In genomic region chr3:32460817-32461496, GRCh38 we compare ENCODE assay signal across 7 cellular contexts. TPM values are rescaled to one million over a fixed set of nuclear protein-coding genes. Genes with fewer than 3 reads are reported as not detected.
DNase-seq lines count a peak whose midpoint lies in the region; ATAC-seq and TF ChIP-seq lines count a peak whose summit lies in the region.
"Not testable (repeated sequence)": the region's sequence is repeated elsewhere in the genome, so short reads cannot be mapped to it uniquely, and the experiment has no call there.

No MANE protein-coding gene starts in this region.

- H3K18ac ChIP-seq in H9 (ENCODE audit: insufficient read length, low read depth, low read length) = peak overlapping the region; percentile 95

- ATAC-seq in activated CD4-positive, alpha-beta T cell treated with anti-CD3 and anti-CD28 coated beads for 36 hours; memory B cell (ENCODE audit: low read depth): not testable (repeated sequence)

- peak overlapping the region; percentile 62 for H3K4me2 ChIP-seq in H9 (ENCODE audit: insufficient read depth, insufficient read length, low read length)
- H3K4me2 ChIP-seq in OCI-LY7 (ENCODE audit: low read length) = peak overlapping the region; percentile 79

- POLR2A ChIA-PET in OCI-LY7 (lab: Charles Lee) = interaction anchor here (0.9 to 7.7 kb wide), 4 partner anchors 21 to 133 kb away, joined by 3 to 101 read pairs (median 7); no protein-coding TSS in a partner anchor
- POLR2A ChIA-PET in activated CD4-positive, alpha-beta T cell treated with anti-CD3 and anti-CD28 coated beads for 36 hours (lab: Charles Lee) = interaction anchor here (1.0 to 1.5 kb wide), 2 partner anchors 40 to 65 kb away, joined by 3 to 5 read pairs; no protein-coding TSS in a partner anchor

- H3K4me3 Mint-ChIP-seq in H9 (peak overlapping the region; percentile 52 to 72; a peak in 4 of 5 replicates), endothelial cell (ENCODE audit: unreplicated experiment) (peak overlapping the region; percentile 76), memory B cell (peak overlapping the region; percentile 78)
- H3K4me3 Mint-ChIP-seq in activated CD4-positive, alpha-beta T cell treated with anti-CD3 and anti-CD28 coated beads for 36 hours = peak overlapping the region; percentile 56
- H3K4me3 Mint-ChIP-seq in activated naive CD8-positive, alpha-beta T cell treated with anti-CD3 and anti-CD28 coated beads for 36 hours = peak overlapping the region; percentile 77

- not testable (repeated sequence) for H2BK5ac ChIP-seq in H9 (ENCODE audit: insufficient read length, low read length)

- not testable (repeated sequence) for H3K79me1 ChIP-seq in H9 (ENCODE audit: insufficient read depth, low read depth, low read length, poor library complexity, severe bottlenecking)

- H3K27ac ChIP-seq in H9 (ENCODE audit: insufficient read length, low read depth, low read length) = not testable (repeated sequence)
- H3K27ac ChIP-seq in OCI-LY7 (ENCODE audit: low read depth, low read length, poor library complexity, severe bottlenecking) (peak overlapping the region; percentile 71), spleen (peak overlapping the region; percentile 60 to 94 (median 80))

- H4K5ac ChIP-seq in H9 (ENCODE audit: insufficient read length, low read depth, low read length) = not testable (repeated sequence)

- H3K4me1 ChIP-seq in H9 (ENCODE audit: insufficient read depth, low read length) = not testable (repeated sequence)
- H3K4me1 ChIP-seq in OCI-LY7 (ENCODE audit: insufficient read depth, low read length, poor library complexity, severe bottlenecking) (peaks cover 56% of the 10 kb centered on the region), spleen (peaks cover 25 to 77% (median 65%) of the 10 kb centered on the region in 6 donors)

- H3K23ac ChIP-seq in H9 (ENCODE audit: insufficient read length, low read depth, low read length) = not testable (repeated sequence)

- H3K27me3 Mint-ChIP-seq in H9 (ENCODE audit: low read depth); activated CD4-positive, alpha-beta T cell treated with anti-CD3 and anti-CD28 coated beads for 36 hours; activated naive CD8-positive, alpha-beta T cell treated with anti-CD3 and anti-CD28 coated beads for 36 hours; endothelial cell (ENCODE audit: unreplicated experiment); memory B cell: not testable (repeated sequence)

- not testable (repeated sequence) for BruUV-seq in OCI-LY7 (replicated peaks; lab: Mats Ljungman, UMichigan)

- not testable (repeated sequence) for H4K20me1 ChIP-seq in H9 (ENCODE audit: control insufficient read depth, insufficient read depth, insufficient read length); OCI-LY7 (ENCODE audit: insufficient read depth, low read length)

- H3K9me3 ChIP-seq in H9 (ENCODE audit: control insufficient read depth, low read depth, low read length); OCI-LY7 (ENCODE audit: low read length); spleen: not testable (repeated sequence)

- not testable (repeated sequence) for H4K8ac ChIP-seq in H9 (replicated peaks; ENCODE audit: insufficient read length, low read depth, low read length)

- DNase-seq in H9; OCI-LY7 (ENCODE audit: low spot score); activated CD4-positive, alpha-beta T cell treated with anti-CD3 and anti-CD28 coated beads for 36 hours; activated naive CD8-positive, alpha-beta T cell treated with anti-CD3 and anti-CD28 coated beads for 36 hours; endothelial cell (ENCODE audit: low spot score); memory B cell (ENCODE audit: low spot score in 2 of 2); spleen: not testable (repeated sequence)

- peak overlapping the region in 2 of 3 experiments; percentile 95; a peak in 3 of 7 replicates for H3K27ac Mint-ChIP-seq in H9
- H3K27ac Mint-ChIP-seq in activated CD4-positive, alpha-beta T cell treated with anti-CD3 and anti-CD28 coated beads for 36 hours; activated naive CD8-positive, alpha-beta T cell treated with anti-CD3 and anti-CD28 coated beads for 36 hours; memory B cell: not testable (repeated sequence)
- H3K27ac Mint-ChIP-seq in endothelial cell (ENCODE audit: unreplicated experiment) = peak overlapping the region; percentile 95

- not testable (repeated sequence) for H3K79me2 ChIP-seq in H9 (ENCODE audit: insufficient read depth, low read length); OCI-LY7 (ENCODE audit: insufficient read depth, low read depth, low read length)

- peak overlapping the region; percentile 30 for H2BK20ac ChIP-seq in H9 (ENCODE audit: low read depth, low read length, poor library complexity, severe bottlenecking)

- not testable (repeated sequence) for H2BK15ac ChIP-seq in H9 (ENCODE audit: low read depth, low read length)

- not testable (repeated sequence) for H3K36me3 Mint-ChIP-seq in H9 (ENCODE audit: insufficient read depth in 1 of 3, low read depth in 3 of 3); memory B cell
- peaks cover 10% of the 10 kb centered on the region for H3K36me3 Mint-ChIP-seq in activated CD4-positive, alpha-beta T cell treated with anti-CD3 and anti-CD28 coated beads for 36 hours (ENCODE audit: low read depth)
- H3K36me3 Mint-ChIP-seq in activated naive CD8-positive, alpha-beta T cell treated with anti-CD3 and anti-CD28 coated beads for 36 hours = peaks cover 12% of the 10 kb centered on the region
- peaks cover 22% of the 10 kb centered on the region for H3K36me3 Mint-ChIP-seq in endothelial cell (ENCODE audit: low read depth, unreplicated experiment)

- H3K23me2 ChIP-seq in H9 (ENCODE audit: insufficient read length, low read depth, low read length, poor library complexity, severe bottlenecking) = not testable (repeated sequence)

- not testable (repeated sequence) for H2AK5ac ChIP-seq in H9 (ENCODE audit: insufficient read length, low read length)

- H2BK12ac ChIP-seq in H9 (ENCODE audit: insufficient read length, low read depth, low read length) = not testable (repeated sequence)

- no CpG with 5 or more reads among the region's 10 CpGs for WGBS in H9 (ENCODE audit: extremely low coverage, insufficient read length, low lambda C conversion rate)
- 78 to 84% (median 82%) methylated on average over 10 of the region's 10 CpGs for WGBS in spleen, 5 donors

- not testable (repeated sequence) for H3K36me3 ChIP-seq in OCI-LY7 (ENCODE audit: insufficient read depth, low read length)
- H3K36me3 ChIP-seq in spleen = peaks cover 0 to 35% (median 0%) of the 10 kb centered on the region in 6 donors

- H3K4me3 ChIP-seq in OCI-LY7 (ENCODE audit: low read depth, low read length, poor library complexity, severe bottlenecking) (peak overlapping the region; percentile 51), spleen (peak overlapping the region in 1 of 8 donors; percentile 50)

- H2BK120ac ChIP-seq in H9 (ENCODE audit: low read depth, low read length, poor library complexity, severe bottlenecking) = peak overlapping the region; percentile 55

- CTCF ChIA-PET in OCI-LY7 (lab: Charles Lee; ENCODE audit: unreplicated experiment) = interaction anchor here (1.7 kb wide), 1 partner anchor 20 kb away, joined by 4 read pairs; no protein-coding TSS in a partner anchor
- CTCF ChIA-PET in activated CD4-positive, alpha-beta T cell treated with anti-CD3 and anti-CD28 coated beads for 36 hours (lab: Charles Lee) = interaction anchor here (0.7 to 1.8 kb wide), 7 partner anchors 17 to 286 kb away, joined by 3 to 8 read pairs (median 4); no protein-coding TSS in a partner anchor

- H3K14ac ChIP-seq in H9 (ENCODE audit: insufficient read depth, low read length) = not testable (repeated sequence)

- not testable (repeated sequence) for H2AFZ ChIP-seq in H9 (ENCODE audit: low read length)
- peak overlapping the region; percentile 45; the same call in 1 of the 2 replicates for H2AFZ ChIP-seq in OCI-LY7 (ENCODE audit: low read length)

- H3K4me1 Mint-ChIP-seq in H9 = peaks cover 25 to 27% of the 10 kb centered on the region in 2 experiments
- peaks cover 30% of the 10 kb centered on the region for H3K4me1 Mint-ChIP-seq in activated CD4-positive, alpha-beta T cell treated with anti-CD3 and anti-CD28 coated beads for 36 hours
- H3K4me1 Mint-ChIP-seq in activated naive CD8-positive, alpha-beta T cell treated with anti-CD3 and anti-CD28 coated beads for 36 hours = peaks cover 30% of the 10 kb centered on the region
- H3K4me1 Mint-ChIP-seq in endothelial cell (ENCODE audit: unreplicated experiment) = peaks cover 18% of the 10 kb centered on the region
- H3K4me1 Mint-ChIP-seq in memory B cell = peaks cover 36% of the 10 kb centered on the region

- not testable (repeated sequence) for H3K9me3 Mint-ChIP-seq in H9; activated CD4-positive, alpha-beta T cell treated with anti-CD3 and anti-CD28 coated beads for 36 hours (ENCODE audit: low read depth); activated naive CD8-positive, alpha-beta T cell treated with anti-CD3 and anti-CD28 coated beads for 36 hours; endothelial cell (ENCODE audit: unreplicated experiment); memory B cell

- not testable (repeated sequence) for TF ChIP-seq CTCF in H9 (conservative IDR thresholded peaks at IDR 0.05); OCI-LY7 (conservative IDR thresholded peaks at IDR 0.05; ENCODE audit: low read length); endothelial cell (IDR thresholded peaks at IDR 0.05; ENCODE audit: unreplicated experiment); spleen (IDR thresholded peaks at IDR 0.05 in 8 of 11, conservative IDR thresholded peaks at IDR 0.05 in 3 of 11)

- not testable (repeated sequence) for H3K56ac ChIP-seq in H9 (ENCODE audit: insufficient read length, low read depth, low read length)

- H3K4ac ChIP-seq in H9 (ENCODE audit: low read depth, low read length) = not testable (repeated sequence)

- H4K91ac ChIP-seq in H9 (ENCODE audit: insufficient read length, low read depth, low read length) = not testable (repeated sequence)

- not testable (repeated sequence) for H3K9me2 ChIP-seq in OCI-LY7 (ENCODE audit: insufficient read depth, low read length)

- not testable (repeated sequence) for TF ChIP-seq POLR2A in spleen (IDR thresholded peaks at IDR 0.05)

- H3T11ph ChIP-seq in H9 (ENCODE audit: low read length) = not testable (repeated sequence)

- H3K9ac ChIP-seq in H9 (ENCODE audit: extremely low read depth, insufficient read length, low read length) = not testable (repeated sequence)

- intact Hi-C loops in OCI-LY7 (cut with micrococcal nuclease; ENCODE audit: unreplicated experiment) = loop anchor here (2.0 kb wide), 1 partner anchor 22 kb away; no protein-coding TSS in a partner anchor
- intact Hi-C loops in activated CD4-positive, alpha-beta T cell treated with anti-CD3 and anti-CD28 coated beads for 36 hours (cut with DNase I, micrococcal nuclease) = loop anchor here (1.0 to 2.0 kb wide), 5 partner anchors 18 to 68 kb away; no protein-coding TSS in a partner anchor
- intact Hi-C loops in spleen (cut with DNase I; ENCODE audit: low total_unique reads) = not testable (repeated sequence)

- H3K27me3 ChIP-seq in H9 (ENCODE audit: insufficient read depth, low read length); spleen (replicated peaks in 1 of 7): not testable (repeated sequence)

RNA-seq across cellular contexts. Expression of gene CMTM6, which starts 41.7 kb away (rescaled TPM):
- total RNA-seq in H9 (2021) = 42.7 and 43.5 TPM in 2 replicates
- 16.0 and 26.2 TPM in 2 replicates for total RNA-seq in OCI-LY7 (2014; rRNA removed; shearing (Covaris generic))
- 33.5 and 36.0 TPM in 2 replicates for total RNA-seq in OCI-LY7 (2022)
- total RNA-seq in activated CD4-positive, alpha-beta T cell treated with anti-CD3 and anti-CD28 coated beads for 36 hours = 10 to 100 TPM; 33.6 to 48.0 TPM
- total RNA-seq in activated naive CD8-positive, alpha-beta T cell treated with anti-CD3 and anti-CD28 coated beads for 36 hours = 10 to 100 TPM; 51.5 to 52.7 TPM
- total RNA-seq in endothelial cell (ENCODE audit: unreplicated experiment) = 59.9 TPM
- total RNA-seq in spleen = 100 to 1,000 TPM in 2 of 7 donors, 10 to 100 TPM in 5; 73.2 to 116 (median 82.0) TPM
- 10 to 100 TPM; 26.6 to 31.8 (median 26.9) TPM for polyA plus RNA-seq in spleen
